In the genomic region with DNA sequence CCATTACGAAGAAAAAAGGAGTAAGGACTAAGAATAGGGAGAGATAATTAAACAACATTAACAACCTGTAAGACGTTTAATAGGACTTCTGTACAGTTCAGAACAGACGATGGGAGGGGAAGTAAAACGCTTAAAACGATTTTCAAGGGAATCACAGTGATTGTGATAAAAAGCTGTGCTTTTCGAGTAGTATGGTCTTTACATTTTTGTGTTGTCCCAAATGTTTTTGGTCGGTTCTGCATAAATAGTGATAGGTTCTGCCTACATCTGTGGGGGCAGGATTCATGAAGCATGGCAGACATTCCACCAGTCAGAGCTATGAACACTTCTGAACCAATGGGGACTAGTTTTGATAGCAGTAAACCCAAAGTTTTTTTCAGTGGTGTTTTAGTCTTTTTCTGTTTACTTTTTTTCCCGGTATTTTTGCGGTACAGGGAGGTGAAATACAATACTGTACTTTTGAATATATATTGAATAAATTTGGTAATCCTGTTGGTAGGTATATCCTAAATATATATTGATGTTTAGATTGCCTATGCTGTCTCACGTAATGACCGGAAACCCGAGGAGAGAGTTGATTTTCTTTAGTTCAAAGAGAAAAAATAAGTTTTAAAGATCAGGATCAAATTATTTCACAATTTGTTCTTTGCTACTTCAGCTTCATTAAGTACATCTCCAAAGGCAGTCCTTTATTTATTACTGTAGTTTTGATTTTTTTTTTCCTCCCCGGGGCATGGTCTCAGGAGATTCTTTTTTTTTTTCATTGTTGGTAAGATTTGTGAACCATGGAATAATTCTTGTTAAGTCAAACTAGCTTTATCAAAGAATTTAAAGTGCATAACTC, we compare ENCODE assay signal across 8 cellular contexts. TPM values are rescaled to one million over a fixed set of nuclear protein-coding genes. Genes with fewer than 3 reads are reported as not detected.
A peak's percentile ranks its signal among the peaks of the same experiment; 100 is the strongest.
DNase-seq lines count a peak whose midpoint lies in the region; ATAC-seq lines count a peak whose summit lies in the region.

No MANE protein-coding gene starts in this region.

- H3K27ac ChIP-seq in rectal smooth muscle tissue (ENCODE audit: low read depth, low read length) = peak overlapping the region; percentile 99

- no peaks in the 10 kb centered on the region for H3K9me3 Mint-ChIP-seq in activated naive CD4-positive, alpha-beta T cell treated with anti-CD3 and anti-CD28 coated beads for 36 hours

- peak overlapping the region; percentile 98 for H3K27ac Mint-ChIP-seq in activated naive CD4-positive, alpha-beta T cell treated with anti-CD3 and anti-CD28 coated beads for 36 hours

- H3K27me3 Mint-ChIP-seq in activated naive CD4-positive, alpha-beta T cell treated with anti-CD3 and anti-CD28 coated beads for 36 hours (ENCODE audit: low read depth) = no peaks in the 10 kb centered on the region

- peaks cover 39% of the 10 kb centered on the region for H3K4me1 Mint-ChIP-seq in activated naive CD4-positive, alpha-beta T cell treated with anti-CD3 and anti-CD28 coated beads for 36 hours (ENCODE audit: low read depth)

- H3K4me3 Mint-ChIP-seq in activated naive CD4-positive, alpha-beta T cell treated with anti-CD3 and anti-CD28 coated beads for 36 hours = peak overlapping the region; percentile 92

- H3K36me3 Mint-ChIP-seq in activated naive CD4-positive, alpha-beta T cell treated with anti-CD3 and anti-CD28 coated beads for 36 hours (ENCODE audit: low read depth) = peaks cover 12% of the 10 kb centered on the region

- H3K9ac ChIP-seq in rectal smooth muscle tissue (ENCODE audit: low read length) = peak overlapping the region; percentile 16

- no peaks in the 10 kb centered on the region for H3K36me3 ChIP-seq in rectal smooth muscle tissue (ENCODE audit: control insufficient read depth, insufficient read depth, low read length)

- DNase-seq in AG20443 (ENCODE audit: low spot score) (peak; percentile 54), LoVo (ENCODE audit: low spot score) (peak; percentile 56), globus pallidus (ENCODE audit: low spot score) (peak; percentile 71), NCI-H2107 (lab: John Stamatoyannopoulos, UW) (no peak)
- peak; percentile 50 for DNase-seq in activated naive CD4-positive, alpha-beta T cell treated with anti-CD3 and anti-CD28 coated beads for 36 hours

- peak; percentile 36 for ATAC-seq in GM18517 (IDR thresholded peaks at IDR 0.05; ENCODE audit: unreplicated experiment)
- no peak for ATAC-seq in HG03565 (IDR thresholded peaks at IDR 0.05; ENCODE audit: unreplicated experiment)

- CTCF ChIA-PET in activated naive CD4-positive, alpha-beta T cell treated with anti-CD3 and anti-CD28 coated beads for 36 hours (lab: Charles Lee) = interaction anchor here (0.6 to 0.7 kb wide), 3 partner anchors 9 to 30 kb away, joined by 3 to 4 read pairs (median 3); no protein-coding TSS in a partner anchor

- intact Hi-C loops in activated naive CD4-positive, alpha-beta T cell treated with anti-CD3 and anti-CD28 coated beads for 36 hours (cut with micrococcal nuclease) = loop anchor here (1.0 to 5.0 kb wide), 8 partner anchors 34 to 900 kb away; a partner anchor contains a TSS

- no peaks in the 10 kb centered on the region for H3K4me1 ChIP-seq in rectal smooth muscle tissue (ENCODE audit: control insufficient read depth, insufficient read depth, low read length)

- H3K4me3 ChIP-seq in rectal smooth muscle tissue (ENCODE audit: low read length) = peak overlapping the region; percentile 95

- H3K27me3 ChIP-seq in rectal smooth muscle tissue (ENCODE audit: control insufficient read depth, insufficient read depth, low read length) = no peaks in the 10 kb centered on the region

RNA-seq across cellular contexts. Expression of a gene that starts 1.3 kb away (rescaled TPM):
- 10 to 100 TPM; 41.9 to 42.2 TPM for total RNA-seq in activated naive CD4-positive, alpha-beta T cell treated with anti-CD3 and anti-CD28 coated beads for 36 hours
